8 cellular contexts compared by ENCODE assay signal in genomic region chr5:1010181-1010510, GRCh38. TPM values are rescaled to one million over a fixed set of nuclear protein-coding genes. Genes with fewer than 3 reads are reported as not detected.
A peak's percentile ranks its signal among the peaks of the same experiment; 100 is the strongest.
DNase-seq lines count a peak whose midpoint lies in the region; ATAC-seq, FAIRE-seq and TF ChIP-seq lines count a peak whose summit lies in the region.

No MANE protein-coding gene starts in this region.

- no peak overlapping the region for H3K56ac ChIP-seq in mesendoderm (ENCODE audit: low read length)

- no peak overlapping the region for H3K27ac ChIP-seq in CD4-positive, alpha-beta T cell (ENCODE audit: low read depth, low read length)
- H3K27ac ChIP-seq in WERI-Rb-1 (no peak overlapping the region), mesendoderm (ENCODE audit: low read depth, low read length) (no peak overlapping the region)

- intact Hi-C loops in CD4-positive, alpha-beta T cell (cut with DNase I, micrococcal nuclease) = no loop called here

- H2BK5ac ChIP-seq in mesendoderm (ENCODE audit: low read length) = no peak overlapping the region

- no peaks in the 10 kb centered on the region for H3K79me1 ChIP-seq in mesendoderm (ENCODE audit: low read length)

- H4K8ac ChIP-seq in mesendoderm (ENCODE audit: low read depth, low read length) = no peak overlapping the region

- no CpG with 5 or more reads among the region's 4 CpGs for WGBS in mesendoderm (ENCODE audit: extremely low coverage, insufficient coverage, low lambda C conversion rate)

- H3K27ac Mint-ChIP-seq in CD4-positive, alpha-beta T cell = no peak overlapping the region
- H3K27ac Mint-ChIP-seq in mesothelial cell of epicardium = no peak overlapping the region

- ATAC-seq in CD4-positive, alpha-beta T cell (ENCODE audit: poor library complexity) = no peak
- no peak for ATAC-seq in GM21737 (IDR thresholded peaks at IDR 0.05; ENCODE audit: unreplicated experiment)
- no peak for ATAC-seq in HG02678 (IDR thresholded peaks at IDR 0.05; ENCODE audit: unreplicated experiment)

- H2AK5ac ChIP-seq in mesendoderm (ENCODE audit: low read length) = no peak overlapping the region

- no peaks in the 10 kb centered on the region for H3K4me1 ChIP-seq in mesendoderm (ENCODE audit: control insufficient read depth, low read depth, low read length)

- no peak overlapping the region for H3K18ac ChIP-seq in mesendoderm (ENCODE audit: low read length)

- H3K9ac ChIP-seq in mesendoderm (ENCODE audit: low read length) = no peak overlapping the region

- H3K9me3 Mint-ChIP-seq in CD4-positive, alpha-beta T cell = no peaks in the 10 kb centered on the region
- no peaks in the 10 kb centered on the region for H3K9me3 Mint-ChIP-seq in mesothelial cell of epicardium

- no peak for TF ChIP-seq CTCF in CD4-positive, alpha-beta T cell (IDR thresholded peaks at IDR 0.05)
- TF ChIP-seq CTCF in HFF-Myc (IDR thresholded peaks at IDR 0.05; ENCODE audit: low read depth, low read length, missing control alignments) = peak; percentile 17
- TF ChIP-seq CTCF in WERI-Rb-1 (IDR thresholded peaks at IDR 0.05; ENCODE audit: low read depth, low read length) = peak; percentile 85
- TF ChIP-seq CTCF in mesothelial cell of epicardium (IDR thresholded peaks at IDR 0.05; ENCODE audit: unreplicated experiment) = no peak

- H2BK120ac ChIP-seq in mesendoderm (ENCODE audit: low read depth, low read length) = no peak overlapping the region

- DNase-seq in CD4-positive, alpha-beta T cell = peak in 1 of 10 experiments; percentile 7
- DNase-seq in HFF-Myc (ENCODE audit: extremely low read depth, low read depth) = no peak
- DNase-seq in WERI-Rb-1 = peak; percentile 68
- no peak for DNase-seq in mesothelial cell of epicardium (ENCODE audit: low spot score in 2 of 2, unreplicated experiment in 2 of 2)
- DNase-seq in mesendoderm = no peak
- no peak for DNase-seq in GM19239 (ENCODE audit: insufficient read length, low spot score)

- H3K36me3 ChIP-seq in WERI-Rb-1 = peaks cover 3% of the 10 kb centered on the region; the same call in 1 of the 2 replicates
- H3K36me3 ChIP-seq in mesendoderm (ENCODE audit: control insufficient read depth, insufficient read depth, low read length) = no peaks in the 10 kb centered on the region

- POLR2A ChIA-PET in CD4-positive, alpha-beta T cell (lab: Charles Lee) = no interaction called here

- H3K27me3 Mint-ChIP-seq in CD4-positive, alpha-beta T cell = peaks cover 49% of the 10 kb centered on the region
- H3K27me3 Mint-ChIP-seq in mesothelial cell of epicardium (ENCODE audit: low read depth) = peaks cover 68% of the 10 kb centered on the region

- no peaks in the 10 kb centered on the region for H3K79me2 ChIP-seq in mesendoderm (ENCODE audit: control insufficient read depth, insufficient read depth, low read length)

- H3K36me3 Mint-ChIP-seq in CD4-positive, alpha-beta T cell (ENCODE audit: low read depth) = no peaks in the 10 kb centered on the region
- H3K36me3 Mint-ChIP-seq in mesothelial cell of epicardium = no peaks in the 10 kb centered on the region

- peaks cover 66% of the 10 kb centered on the region for H3K27me3 ChIP-seq in CD4-positive, alpha-beta T cell (ENCODE audit: control insufficient read depth, insufficient read depth, low read length)
- H3K27me3 ChIP-seq in WERI-Rb-1 (ENCODE audit: insufficient read depth, low read depth, severe bottlenecking) (peaks cover 11% of the 10 kb centered on the region), mesendoderm (ENCODE audit: insufficient read depth, low read length, poor library complexity) (peaks cover 14% of the 10 kb centered on the region)

- H4K5ac ChIP-seq in mesendoderm (ENCODE audit: low read length) = no peak overlapping the region

- peak overlapping the region; percentile 18 for H3K4me3 Mint-ChIP-seq in CD4-positive, alpha-beta T cell
- H3K4me3 Mint-ChIP-seq in mesothelial cell of epicardium = peak overlapping the region; percentile 74

- no peak overlapping the region for H3K4me2 ChIP-seq in mesendoderm (ENCODE audit: low read length)

- no peak overlapping the region for H3K4me3 ChIP-seq in HFF-Myc (replicated peaks; ENCODE audit: low read depth, low read length)
- H3K4me3 ChIP-seq in WERI-Rb-1 (ENCODE audit: low read depth, low read length) = no peak overlapping the region
- H3K4me3 ChIP-seq in mesendoderm (ENCODE audit: low read length) = no peak overlapping the region

- peaks cover 16% of the 10 kb centered on the region for H3K4me1 Mint-ChIP-seq in CD4-positive, alpha-beta T cell (ENCODE audit: low read depth)
- H3K4me1 Mint-ChIP-seq in mesothelial cell of epicardium = peaks cover 32% of the 10 kb centered on the region

- no peaks in the 10 kb centered on the region for H3K9me3 ChIP-seq in CD4-positive, alpha-beta T cell (ENCODE audit: control insufficient read depth, low read length)
- H3K9me3 ChIP-seq in WERI-Rb-1 (ENCODE audit: severe bottlenecking) = no peaks in the 10 kb centered on the region

- no peak overlapping the region for H2BK15ac ChIP-seq in mesendoderm (replicated peaks; ENCODE audit: low read depth)

- no peak overlapping the region for H3K4ac ChIP-seq in mesendoderm (ENCODE audit: low read depth, low read length)

- FAIRE-seq in GM19239 (lab: Jason Lieb, UNC) = no peak

- no peak overlapping the region for H3K23ac ChIP-seq in mesendoderm (ENCODE audit: low read length)

- CTCF ChIA-PET in CD4-positive, alpha-beta T cell (lab: Charles Lee) = interaction anchor here (1.1 kb wide), 1 partner anchor 130 kb away, joined by 4 read pairs; no protein-coding TSS in a partner anchor

RNA-seq across cellular contexts. Expression of gene NKD2, which starts 1.5 kb away (rescaled TPM):
- total RNA-seq in CD4-positive, alpha-beta T cell = under 1 TPM; 0.17 to 0.30 TPM
- 52.8 to 65.1 TPM (median 63.4 TPM) in 3 replicates for total RNA-seq in mesothelial cell of epicardium
- polyA plus RNA-seq in mesendoderm (2013, experiment 1 of 2) = 4.1 TPM
- polyA plus RNA-seq in mesendoderm (2013, experiment 2 of 2) = 3.1 TPM

Comparison
In these comparisons a context has a peak if more than half of its experiments do, and no peak if none do; other contexts are left out.
1. CTCF ChIP-seq: peak in HFF-Myc (single experiment) and WERI-Rb-1 (single experiment); none in CD4-positive, alpha-beta T cell (single experiment) and mesothelial cell of epicardium (single experiment).
2. RNA of gene NKD2, which starts 1.5 kb away (total RNA-seq): 52.8 to 65.1 TPM in mesothelial cell of epicardium; 0.17 to 0.30 TPM in CD4-positive, alpha-beta T cell; every median in the first group is over 10 times any median in the second.